ENCODE assay signal across 9 cellular contexts in genomic region chr2:157414050-157414449, GRCh38. TPM values are rescaled to one million over a fixed set of nuclear protein-coding genes. Genes with fewer than 3 reads are reported as not detected.
DNase-seq lines count a peak whose midpoint lies in the region; ATAC-seq lines count a peak whose summit lies in the region.
"Had no signal": no experiment of that assay in that cellular context is flagged by ENCODE, and none has a peak within 500 bp of the region (broad histone marks: within the 10 kb centered on the region; RNA-seq: fewer than 3 reads in every experiment).

No MANE protein-coding gene starts in this region.

- peak overlapping the region; percentile 8 for H3K4me3 ChIP-seq in effector memory CD4-positive, alpha-beta T cell (ENCODE audit: insufficient read depth, low read depth, low read length, poor library complexity, severe bottlenecking)

- no peak for DNase-seq in effector memory CD4-positive, alpha-beta T cell
- no peak for DNase-seq in stimulated activated CD4-positive, alpha-beta T cell treated with anti-CD3 and anti-CD28 coated beads, Interleukin-12 subunit alpha, Interleukin-12 subunit beta, amount 100 ng/mL, for 4 hours
- DNase-seq in central memory CD4-positive, alpha-beta T cell = no peak
- DNase-seq in HT-29 (ENCODE audit: low spot score) (no peak), G401 (ENCODE audit: low spot score) (no peak)

- ATAC-seq in GM18498 (IDR thresholded peaks at IDR 0.05; ENCODE audit: unreplicated experiment) = peak; percentile 40
- ATAC-seq in GM19467 (IDR thresholded peaks at IDR 0.05; ENCODE audit: unreplicated experiment) = peak; percentile 5
- peak; percentile 9 for ATAC-seq in HG03103 (IDR thresholded peaks at IDR 0.05; ENCODE audit: low read depth, unreplicated experiment)

- in situ Hi-C loops in G401 (cut with HindIII; ENCODE audit: low sequenced_read_pairs) = no loop called here

- H3K9me3 ChIP-seq in effector memory CD4-positive, alpha-beta T cell (ENCODE audit: control insufficient read depth, low read length) = peaks cover 4% of the 10 kb centered on the region

- no peaks in the 10 kb centered on the region for H3K27me3 ChIP-seq in effector memory CD4-positive, alpha-beta T cell (replicated peaks; ENCODE audit: control insufficient read depth, insufficient read depth, low read length, poor library complexity, severe bottlenecking)

- H3K27ac ChIP-seq in effector memory CD4-positive, alpha-beta T cell (ENCODE audit: insufficient read depth, low read length, poor library complexity, severe bottlenecking) = peak overlapping the region; percentile 60

- peaks cover 58% of the 10 kb centered on the region for H3K36me3 ChIP-seq in effector memory CD4-positive, alpha-beta T cell (ENCODE audit: control insufficient read depth, insufficient read depth, low read length)

- H3K4me1 ChIP-seq in effector memory CD4-positive, alpha-beta T cell (ENCODE audit: control insufficient read depth, insufficient read depth, low read length, poor library complexity, severe bottlenecking) = peaks cover 81% of the 10 kb centered on the region

RNA-seq across cellular contexts. Expression of gene CYTIP, which starts 29.8 kb away (rescaled TPM):
- total RNA-seq in HT-29 (2014; rRNA removed; shearing (Covaris generic)) = 0.08 TPM in 1 of 2 replicates, not detected in the other
- total RNA-seq in G401 (2014; rRNA removed; shearing (Covaris generic)) = not detected in 2 replicates
- total RNA-seq: fibroblast of lung had no signal
